9 cellular contexts compared by ENCODE assay signal in the genomic region with DNA sequence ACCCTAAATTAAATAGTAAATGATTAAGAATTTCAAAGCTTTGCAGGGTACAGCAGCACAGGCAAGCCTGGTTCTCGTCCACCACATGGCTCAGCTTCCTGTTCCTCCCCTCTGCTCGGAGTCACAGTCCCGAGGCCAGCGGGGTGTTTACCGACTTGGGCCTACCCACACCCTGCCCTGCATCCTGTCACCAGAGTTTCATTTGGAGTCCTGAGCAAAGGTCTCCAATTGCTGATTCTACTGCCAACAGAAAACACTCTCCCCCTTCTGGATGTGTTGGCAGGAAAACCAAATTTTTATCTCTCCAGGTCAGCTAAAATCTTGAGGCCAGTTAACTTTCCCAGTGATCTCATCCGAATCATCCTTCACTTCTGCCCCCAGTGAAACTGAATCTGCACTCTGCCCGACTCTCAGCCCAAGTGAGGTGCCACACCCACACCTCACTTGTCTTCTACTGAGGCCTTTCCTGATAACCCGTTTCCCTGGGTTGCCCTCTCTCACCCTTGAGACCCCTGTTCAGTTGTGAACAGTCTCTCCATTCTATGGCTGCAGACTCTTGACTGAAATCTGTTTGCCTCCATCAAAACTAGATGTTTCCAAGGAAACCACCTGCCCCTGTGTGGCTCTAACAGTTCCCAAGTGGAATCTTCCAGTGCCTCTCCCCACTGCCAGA.
A peak's percentile ranks its signal among the peaks of the same experiment; 100 is the strongest.
DNase-seq lines count a peak whose midpoint lies in the region; ATAC-seq, FAIRE-seq and TF ChIP-seq lines count a peak whose summit lies in the region.
"Had no signal": no experiment of that assay in that cellular context is flagged by ENCODE, and none has a peak within 500 bp of the region (broad histone marks: within the 10 kb centered on the region; RNA-seq: fewer than 3 reads in every experiment).

No MANE protein-coding gene starts in this region.

- peak; percentile 95 for DNase-seq in RPMI7951 (ENCODE audit: low read depth)
- peak; percentile 72 for DNase-seq in activated naive CD8-positive, alpha-beta T cell treated with anti-CD3 and anti-CD28 coated beads for 36 hours
- peak; percentile 92 for DNase-seq in kidney
- peak; percentile 64 to 68 for DNase-seq in stimulated activated CD8-positive, alpha-beta memory T cell treated with anti-CD3 and anti-CD28 coated beads, Interleukin-2, amount 100 ng/mL, for 48 hours (ENCODE audit: low read depth in 2 of 2)
- no peak for DNase-seq in ACHN
- no peak for DNase-seq in H54 (ENCODE audit: insufficient read length, low spot score)

- H3K9ac ChIP-seq in kidney (ENCODE audit: low read length in 2 of 2), result peak overlapping the region in 1 of 2 donors; percentile 17

- H3K4me3 ChIP-seq in kidney (ENCODE audit: low read length in 2 of 2), result no peak overlapping the region

- H3K9me3 Mint-ChIP-seq in activated naive CD8-positive, alpha-beta T cell treated with anti-CD3 and anti-CD28 coated beads for 36 hours, result peaks cover 12% of the 10 kb centered on the region

- intact Hi-C loops in kidney (cut with DNase I), result no loop called here

- peak; percentile 5 for TF ChIP-seq CTCF in kidney (IDR thresholded peaks at IDR 0.05; ENCODE audit: borderline replicate concordance, extremely low read depth, insufficient read depth)

- H3K27ac ChIP-seq in kidney (ENCODE audit: low read depth in 2 of 2, low read length in 2 of 2), result peak overlapping the region; percentile 78 to 91

- H3K4me1 ChIP-seq in kidney (ENCODE audit: control insufficient read depth in 1 of 2, insufficient read depth in 1 of 2, low read depth in 1 of 2, low read length in 2 of 2), result peaks cover 25 to 28% of the 10 kb centered on the region in 2 donors

- FAIRE-seq in kidney (lab: Jason Lieb, UNC) (peak; percentile 76), H54 (lab: Jason Lieb, UNC) (no peak)

- TF ChIP-seq POLR2A in GM18526 (IDR thresholded peaks at IDR 0.05; ENCODE audit: extremely low read depth, insufficient read length) (peak; percentile 19), H54 (IDR thresholded peaks at IDR 0.05; ENCODE audit: low read depth, low read length) (no peak)

- H3K36me3 Mint-ChIP-seq in activated naive CD8-positive, alpha-beta T cell treated with anti-CD3 and anti-CD28 coated beads for 36 hours, result peaks cover 34% of the 10 kb centered on the region
- H3K36me3 Mint-ChIP-seq: brain had no signal

- peaks cover 50% of the 10 kb centered on the region for H3K4me1 Mint-ChIP-seq in activated naive CD8-positive, alpha-beta T cell treated with anti-CD3 and anti-CD28 coated beads for 36 hours
- H3K4me1 Mint-ChIP-seq: brain had no signal

- H3K9me3 ChIP-seq in kidney (ENCODE audit: control insufficient read depth in 1 of 2, low read length in 2 of 2), result no peaks in the 10 kb centered on the region

- no peaks in the 10 kb centered on the region for H3K27me3 Mint-ChIP-seq in activated naive CD8-positive, alpha-beta T cell treated with anti-CD3 and anti-CD28 coated beads for 36 hours

- H3K36me3 ChIP-seq in kidney (ENCODE audit: control insufficient read depth in 1 of 2, insufficient read depth in 2 of 2, low read length in 2 of 2), result no peaks in the 10 kb centered on the region

- peak overlapping the region; percentile 0 for H3K4me3 Mint-ChIP-seq in activated naive CD8-positive, alpha-beta T cell treated with anti-CD3 and anti-CD28 coated beads for 36 hours
- H3K4me3 Mint-ChIP-seq: brain had no signal

- in situ Hi-C loops in ACHN (cut with HindIII; ENCODE audit: low pct_ligation_motif_present, low pct_unique_long_range_greater_than_20kb, low sequenced_read_pairs), result no loop called here

- peak overlapping the region; percentile 82 for H3K27ac Mint-ChIP-seq in activated naive CD8-positive, alpha-beta T cell treated with anti-CD3 and anti-CD28 coated beads for 36 hours

- ATAC-seq in HG02973 (IDR thresholded peaks at IDR 0.05; ENCODE audit: unreplicated experiment), result peak; percentile 71

Comparison
In these comparisons a context has a peak if more than half of its experiments do, and no peak if none do; other contexts are left out.
1. DNase-seq: peak in RPMI7951 (single experiment), activated naive CD8-positive, alpha-beta T cell treated with anti-CD3 and anti-CD28 coated beads for 36 hours (single experiment), kidney (single experiment) and stimulated activated CD8-positive, alpha-beta memory T cell treated with anti-CD3 and anti-CD28 coated beads, Interleukin-2, amount 100 ng/mL, for 48 hours (2 of 2); none in ACHN (single experiment) and H54 (single experiment).